Comparison of ENCODE assay signal across 1 cellular context in the genomic region with DNA sequence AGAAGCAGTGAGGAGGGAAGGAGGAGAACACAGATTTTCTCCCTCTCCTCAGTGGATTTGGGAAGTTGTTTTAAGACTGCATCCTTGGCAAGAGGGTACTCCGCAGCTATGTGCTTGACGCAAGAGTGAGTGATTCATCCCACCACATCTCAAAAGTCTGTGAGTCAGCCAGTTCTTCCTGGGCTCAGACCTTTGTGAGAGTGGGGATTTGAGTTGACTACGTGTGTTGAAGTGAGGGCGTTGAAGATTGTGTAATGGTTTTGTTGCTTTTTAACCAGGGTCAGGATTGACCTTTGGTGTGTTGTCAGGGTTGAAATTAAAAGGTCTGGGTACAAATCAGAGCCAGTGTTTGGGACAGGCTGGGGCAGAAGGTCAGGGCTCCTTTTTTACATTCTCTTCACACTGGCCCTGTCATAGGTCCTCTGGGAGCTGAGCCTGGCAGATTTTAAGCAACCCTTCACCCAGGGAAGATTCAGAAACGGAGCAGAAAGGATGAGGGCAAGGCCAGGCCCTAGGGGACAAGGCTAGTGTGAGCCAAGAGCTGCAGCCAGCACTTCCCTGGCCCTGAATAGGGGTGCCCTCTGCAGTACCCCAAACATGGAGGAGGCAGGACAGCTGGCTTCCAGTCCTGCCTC.
TF ChIP-seq lines count a peak whose summit lies in the region.

No MANE protein-coding gene starts in this region.

TF ChIP-seq in HepG2, 621 proteins besides CTCF, POLR2A, EP300 and RAD21 (continued from another document and continues in another):
- TF ChIP-seq, protein P1, sequence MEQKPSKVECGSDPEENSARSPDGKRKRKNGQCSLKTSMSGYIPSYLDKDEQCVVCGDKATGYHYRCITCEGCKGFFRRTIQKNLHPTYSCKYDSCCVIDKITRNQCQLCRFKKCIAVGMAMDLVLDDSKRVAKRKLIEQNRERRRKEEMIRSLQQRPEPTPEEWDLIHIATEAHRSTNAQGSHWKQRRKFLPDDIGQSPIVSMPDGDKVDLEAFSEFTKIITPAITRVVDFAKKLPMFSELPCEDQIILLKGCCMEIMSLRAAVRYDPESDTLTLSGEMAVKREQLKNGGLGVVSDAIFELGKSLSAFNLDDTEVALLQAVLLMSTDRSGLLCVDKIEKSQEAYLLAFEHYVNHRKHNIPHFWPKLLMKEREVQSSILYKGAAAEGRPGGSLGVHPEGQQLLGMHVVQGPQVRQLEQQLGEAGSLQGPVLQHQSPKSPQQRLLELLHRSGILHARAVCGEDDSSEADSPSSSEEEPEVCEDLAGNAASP (CRISPR knock-in tag; IDR thresholded peaks at IDR 0.05; ENCODE audit: borderline replicate concordance) = peak; percentile 86; the same call in 1 of the 2 replicates
- TF ChIP-seq SIN3B (IDR thresholded peaks at IDR 0.05; ENCODE audit: low read length) (no peak), ARHGAP35 (CRISPR knock-in tag; IDR thresholded peaks at IDR 0.05; ENCODE audit: borderline replicate concordance) (no peak), ZFP82 (CRISPR knock-in tag; IDR thresholded peaks at IDR 0.05; ENCODE audit: borderline replicate concordance) (0 out of 2 replicates have a peak, but pooled peaks have one; percentile 78), ZSCAN31 (CRISPR knock-in tag; IDR thresholded peaks at IDR 0.05; ENCODE audit: low read depth) (no peak), CREB1 (IDR thresholded peaks at IDR 0.05) (peak; percentile 60), CREB1 (CRISPR knock-in tag; IDR thresholded peaks at IDR 0.05) (peak; percentile 86), SP5 (CRISPR knock-in tag; IDR thresholded peaks at IDR 0.05; ENCODE audit: borderline replicate concordance, low read depth) (peak; percentile 79), ELF3 (CRISPR knock-in tag; IDR thresholded peaks at IDR 0.05) (peak; percentile 85), KDM4B (CRISPR knock-in tag; IDR thresholded peaks at IDR 0.05) (0 out of 2 replicates have a peak, but pooled peaks have one; percentile 35), ZBTB8A (CRISPR knock-in tag; IDR thresholded peaks at IDR 0.05; ENCODE audit: borderline replicate concordance, low read depth) (no peak), PITX1 (CRISPR knock-in tag; IDR thresholded peaks at IDR 0.05) (peak; percentile 91), MBD4 (IDR thresholded peaks at IDR 0.05; ENCODE audit: borderline replicate concordance, low read length) (0 out of 2 replicates have a peak, but pooled peaks have one; percentile 70), MZF1 (CRISPR knock-in tag; IDR thresholded peaks at IDR 0.05; ENCODE audit: borderline replicate concordance) (peak; percentile 83; the same call in 1 of the 2 replicates), HDAC2 (CRISPR knock-in tag; IDR thresholded peaks at IDR 0.05) (peak; percentile 99), NCOR1 (IDR thresholded peaks at IDR 0.05; ENCODE audit: borderline replicate concordance, low read length) (peak; percentile 80; the same call in 1 of the 2 replicates), ZNF230 (CRISPR knock-in tag; IDR thresholded peaks at IDR 0.05) (peak; percentile 65; the same call in 1 of the 2 replicates), SOX13 (IDR thresholded peaks at IDR 0.05) (peak; percentile 64), SOX13 (CRISPR knock-in tag; conservative IDR thresholded peaks at IDR 0.05 in 1 of 2, IDR thresholded peaks at IDR 0.05 in 1 of 2) (peak in 1 of 2 experiments; percentile 88; a peak in 2 of 4 replicates), SPEN (CRISPR knock-in tag; IDR thresholded peaks at IDR 0.05; ENCODE audit: low read depth) (peak; percentile 22; the same call in 1 of the 2 replicates), PHF20 (CRISPR knock-in tag; IDR thresholded peaks at IDR 0.05) (no peak), STAG1 (CRISPR knock-in tag; IDR thresholded peaks at IDR 0.05) (peak; percentile 37; the same call in 1 of the 2 replicates), ZNF232 (CRISPR knock-in tag; IDR thresholded peaks at IDR 0.05; ENCODE audit: borderline replicate concordance) (no peak), HNF4G (IDR thresholded peaks at IDR 0.05; ENCODE audit: borderline replicate concordance, low read depth, low read length) (peak; percentile 94), HNF4G (CRISPR knock-in tag; IDR thresholded peaks at IDR 0.05; ENCODE audit: borderline replicate concordance, low read depth) (peak; percentile 86; the same call in 1 of the 2 replicates), ZNF788 (CRISPR knock-in tag; IDR thresholded peaks at IDR 0.05; ENCODE audit: borderline replicate concordance) (peak; percentile 51; the same call in 1 of the 2 replicates), BRCA1 (CRISPR knock-in tag; IDR thresholded peaks at IDR 0.05) (no peak), ZNF24 (IDR thresholded peaks at IDR 0.05) (no peak), SIN3A (IDR thresholded peaks at IDR 0.05; ENCODE audit: borderline replicate concordance, low read depth, low read length) (peak; percentile 61; the same call in 1 of the 2 replicates)
- TF ChIP-seq, protein P2, sequence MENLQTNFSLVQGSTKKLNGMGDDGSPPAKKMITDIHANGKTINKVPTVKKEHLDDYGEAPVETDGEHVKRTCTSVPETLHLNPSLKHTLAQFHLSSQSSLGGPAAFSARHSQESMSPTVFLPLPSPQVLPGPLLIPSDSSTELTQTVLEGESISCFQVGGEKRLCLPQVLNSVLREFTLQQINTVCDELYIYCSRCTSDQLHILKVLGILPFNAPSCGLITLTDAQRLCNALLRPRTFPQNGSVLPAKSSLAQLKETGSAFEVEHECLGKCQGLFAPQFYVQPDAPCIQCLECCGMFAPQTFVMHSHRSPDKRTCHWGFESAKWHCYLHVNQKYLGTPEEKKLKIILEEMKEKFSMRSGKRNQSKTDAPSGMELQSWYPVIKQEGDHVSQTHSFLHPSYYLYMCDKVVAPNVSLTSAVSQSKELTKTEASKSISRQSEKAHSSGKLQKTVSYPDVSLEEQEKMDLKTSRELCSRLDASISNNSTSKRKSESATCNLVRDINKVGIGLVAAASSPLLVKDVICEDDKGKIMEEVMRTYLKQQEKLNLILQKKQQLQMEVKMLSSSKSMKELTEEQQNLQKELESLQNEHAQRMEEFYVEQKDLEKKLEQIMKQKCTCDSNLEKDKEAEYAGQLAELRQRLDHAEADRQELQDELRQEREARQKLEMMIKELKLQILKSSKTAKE (CRISPR knock-in tag; IDR thresholded peaks at IDR 0.05; ENCODE audit: borderline replicate concordance) = peak; percentile 85
- TF ChIP-seq, protein P3, sequence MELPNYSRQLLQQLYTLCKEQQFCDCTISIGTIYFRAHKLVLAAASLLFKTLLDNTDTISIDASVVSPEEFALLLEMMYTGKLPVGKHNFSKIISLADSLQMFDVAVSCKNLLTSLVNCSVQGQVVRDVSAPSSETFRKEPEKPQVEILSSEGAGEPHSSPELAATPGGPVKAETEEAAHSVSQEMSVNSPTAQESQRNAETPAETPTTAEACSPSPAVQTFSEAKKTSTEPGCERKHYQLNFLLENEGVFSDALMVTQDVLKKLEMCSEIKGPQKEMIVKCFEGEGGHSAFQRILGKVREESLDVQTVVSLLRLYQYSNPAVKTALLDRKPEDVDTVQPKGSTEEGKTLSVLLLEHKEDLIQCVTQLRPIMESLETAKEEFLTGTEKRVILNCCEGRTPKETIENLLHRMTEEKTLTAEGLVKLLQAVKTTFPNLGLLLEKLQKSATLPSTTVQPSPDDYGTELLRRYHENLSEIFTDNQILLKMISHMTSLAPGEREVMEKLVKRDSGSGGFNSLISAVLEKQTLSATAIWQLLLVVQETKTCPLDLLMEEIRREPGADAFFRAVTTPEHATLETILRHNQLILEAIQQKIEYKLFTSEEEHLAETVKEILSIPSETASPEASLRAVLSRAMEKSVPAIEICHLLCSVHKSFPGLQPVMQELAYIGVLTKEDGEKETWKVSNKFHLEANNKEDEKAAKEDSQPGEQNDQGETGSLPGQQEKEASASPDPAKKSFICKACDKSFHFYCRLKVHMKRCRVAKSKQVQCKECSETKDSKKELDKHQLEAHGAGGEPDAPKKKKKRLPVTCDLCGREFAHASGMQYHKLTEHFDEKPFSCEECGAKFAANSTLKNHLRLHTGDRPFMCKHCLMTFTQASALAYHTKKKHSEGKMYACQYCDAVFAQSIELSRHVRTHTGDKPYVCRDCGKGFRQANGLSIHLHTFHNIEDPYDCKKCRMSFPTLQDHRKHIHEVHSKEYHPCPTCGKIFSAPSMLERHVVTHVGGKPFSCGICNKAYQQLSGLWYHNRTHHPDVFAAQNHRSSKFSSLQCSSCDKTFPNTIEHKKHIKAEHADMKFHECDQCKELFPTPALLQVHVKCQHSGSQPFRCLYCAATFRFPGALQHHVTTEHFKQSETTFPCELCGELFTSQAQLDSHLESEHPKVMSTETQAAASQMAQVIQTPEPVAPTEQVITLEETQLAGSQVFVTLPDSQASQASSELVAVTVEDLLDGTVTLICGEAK (IDR thresholded peaks at IDR 0.05) = no peak
- TF ChIP-seq, protein P3 (CRISPR knock-in tag; IDR thresholded peaks at IDR 0.05) = no peak
- TF ChIP-seq, protein P4, sequence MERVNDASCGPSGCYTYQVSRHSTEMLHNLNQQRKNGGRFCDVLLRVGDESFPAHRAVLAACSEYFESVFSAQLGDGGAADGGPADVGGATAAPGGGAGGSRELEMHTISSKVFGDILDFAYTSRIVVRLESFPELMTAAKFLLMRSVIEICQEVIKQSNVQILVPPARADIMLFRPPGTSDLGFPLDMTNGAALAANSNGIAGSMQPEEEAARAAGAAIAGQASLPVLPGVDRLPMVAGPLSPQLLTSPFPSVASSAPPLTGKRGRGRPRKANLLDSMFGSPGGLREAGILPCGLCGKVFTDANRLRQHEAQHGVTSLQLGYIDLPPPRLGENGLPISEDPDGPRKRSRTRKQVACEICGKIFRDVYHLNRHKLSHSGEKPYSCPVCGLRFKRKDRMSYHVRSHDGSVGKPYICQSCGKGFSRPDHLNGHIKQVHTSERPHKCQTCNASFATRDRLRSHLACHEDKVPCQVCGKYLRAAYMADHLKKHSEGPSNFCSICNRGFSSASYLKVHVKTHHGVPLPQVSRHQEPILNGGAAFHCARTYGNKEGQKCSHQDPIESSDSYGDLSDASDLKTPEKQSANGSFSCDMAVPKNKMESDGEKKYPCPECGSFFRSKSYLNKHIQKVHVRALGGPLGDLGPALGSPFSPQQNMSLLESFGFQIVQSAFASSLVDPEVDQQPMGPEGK (CRISPR knock-in tag; IDR thresholded peaks at IDR 0.05) = 0 out of 2 replicates have a peak, but pooled peaks have one; percentile 52
- TF ChIP-seq, protein P5, sequence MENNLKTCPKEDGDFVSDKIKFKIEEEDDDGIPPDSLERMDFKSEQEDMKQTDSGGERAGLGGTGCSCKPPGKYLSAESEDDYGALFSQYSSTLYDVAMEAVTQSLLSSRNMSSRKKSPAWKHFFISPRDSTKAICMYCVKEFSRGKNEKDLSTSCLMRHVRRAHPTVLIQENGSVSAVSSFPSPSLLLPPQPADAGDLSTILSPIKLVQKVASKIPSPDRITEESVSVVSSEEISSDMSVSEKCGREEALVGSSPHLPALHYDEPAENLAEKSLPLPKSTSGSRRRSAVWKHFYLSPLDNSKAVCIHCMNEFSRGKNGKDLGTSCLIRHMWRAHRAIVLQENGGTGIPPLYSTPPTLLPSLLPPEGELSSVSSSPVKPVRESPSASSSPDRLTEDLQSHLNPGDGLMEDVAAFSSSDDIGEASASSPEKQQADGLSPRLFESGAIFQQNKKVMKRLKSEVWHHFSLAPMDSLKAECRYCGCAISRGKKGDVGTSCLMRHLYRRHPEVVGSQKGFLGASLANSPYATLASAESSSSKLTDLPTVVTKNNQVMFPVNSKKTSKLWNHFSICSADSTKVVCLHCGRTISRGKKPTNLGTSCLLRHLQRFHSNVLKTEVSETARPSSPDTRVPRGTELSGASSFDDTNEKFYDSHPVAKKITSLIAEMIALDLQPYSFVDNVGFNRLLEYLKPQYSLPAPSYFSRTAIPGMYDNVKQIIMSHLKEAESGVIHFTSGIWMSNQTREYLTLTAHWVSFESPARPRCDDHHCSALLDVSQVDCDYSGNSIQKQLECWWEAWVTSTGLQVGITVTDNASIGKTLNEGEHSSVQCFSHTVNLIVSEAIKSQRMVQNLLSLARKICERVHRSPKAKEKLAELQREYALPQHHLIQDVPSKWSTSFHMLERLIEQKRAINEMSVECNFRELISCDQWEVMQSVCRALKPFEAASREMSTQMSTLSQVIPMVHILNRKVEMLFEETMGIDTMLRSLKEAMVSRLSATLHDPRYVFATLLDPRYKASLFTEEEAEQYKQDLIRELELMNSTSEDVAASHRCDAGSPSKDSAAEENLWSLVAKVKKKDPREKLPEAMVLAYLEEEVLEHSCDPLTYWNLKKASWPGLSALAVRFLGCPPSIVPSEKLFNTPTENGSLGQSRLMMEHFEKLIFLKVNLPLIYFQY (CRISPR knock-in tag; IDR thresholded peaks at IDR 0.05; ENCODE audit: borderline replicate concordance) = 0 out of 2 replicates have a peak, but pooled peaks have one; percentile 49
- TF ChIP-seq, protein P6, sequence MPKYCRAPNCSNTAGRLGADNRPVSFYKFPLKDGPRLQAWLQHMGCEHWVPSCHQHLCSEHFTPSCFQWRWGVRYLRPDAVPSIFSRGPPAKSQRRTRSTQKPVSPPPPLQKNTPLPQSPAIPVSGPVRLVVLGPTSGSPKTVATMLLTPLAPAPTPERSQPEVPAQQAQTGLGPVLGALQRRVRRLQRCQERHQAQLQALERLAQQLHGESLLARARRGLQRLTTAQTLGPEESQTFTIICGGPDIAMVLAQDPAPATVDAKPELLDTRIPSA (CRISPR knock-in tag; IDR thresholded peaks at IDR 0.05; ENCODE audit: borderline replicate concordance) = no peak
